Comparison of ENCODE assay signal across 8 cellular contexts in genomic region chr10:27223964-27224363, GRCh38. TPM values are rescaled to one million over a fixed set of nuclear protein-coding genes. Genes with fewer than 3 reads are reported as not detected.
DNase-seq lines count a peak whose midpoint lies in the region; ATAC-seq and TF ChIP-seq lines count a peak whose summit lies in the region.

No MANE protein-coding gene starts in this region.

- no peaks in the 10 kb centered on the region for H3K79me2 ChIP-seq in DOHH2 (ENCODE audit: control insufficient read depth, low read length)

- no peak overlapping the region for H3K27ac ChIP-seq in DOHH2 (ENCODE audit: low read depth, low read length)

- H3F3A ChIP-seq in DOHH2 (ENCODE audit: control insufficient read depth, insufficient read depth) = peaks cover 13% of the 10 kb centered on the region; the same call in 1 of the 2 replicates

- no peaks in the 10 kb centered on the region; the same call in 1 of the 2 replicates for H4K20me1 ChIP-seq in DOHH2 (ENCODE audit: control insufficient read depth, insufficient read depth, low read depth, low read length)

- H3K9me3 Mint-ChIP-seq in osteocyte (ENCODE audit: unreplicated experiment) = no peaks in the 10 kb centered on the region

- H3K4me3 ChIP-seq in DOHH2 (ENCODE audit: low read length) (no peak overlapping the region), epithelial cell of esophagus (ENCODE audit: low read length) (no peak overlapping the region)

- H3K9me3 ChIP-seq in DOHH2 (ENCODE audit: control insufficient read depth, insufficient read depth, low read length) = no peaks in the 10 kb centered on the region

- H3K27ac Mint-ChIP-seq in osteocyte (ENCODE audit: unreplicated experiment) = no peak overlapping the region

- no peak overlapping the region for H3K4me3 Mint-ChIP-seq in osteocyte (ENCODE audit: unreplicated experiment)

- no peaks in the 10 kb centered on the region for H3K27me3 Mint-ChIP-seq in osteocyte (ENCODE audit: unreplicated experiment)

- no peaks in the 10 kb centered on the region for H3K4me1 Mint-ChIP-seq in osteocyte (ENCODE audit: unreplicated experiment)

- ATAC-seq in HG03280 (IDR thresholded peaks at IDR 0.05; ENCODE audit: unreplicated experiment) = peak; percentile 48
- no peak for ATAC-seq in HG02571 (IDR thresholded peaks at IDR 0.05; ENCODE audit: unreplicated experiment)

- H3K36me3 ChIP-seq in DOHH2 (ENCODE audit: control insufficient read depth, low read length) = peaks cover 44% of the 10 kb centered on the region

- peak; percentile 58 for TF ChIP-seq CTCF in DOHH2 (IDR thresholded peaks at IDR 0.05; ENCODE audit: low read depth, low read length, poor library complexity, severe bottlenecking)
- peak; percentile 57 for TF ChIP-seq CTCF in epithelial cell of esophagus (IDR thresholded peaks at IDR 0.05; ENCODE audit: insufficient read depth, low read depth, low read length, missing control alignments)
- peak; percentile 69 for TF ChIP-seq CTCF in osteocyte (IDR thresholded peaks at IDR 0.05)

- H3K27me3 ChIP-seq in DOHH2 (ENCODE audit: control insufficient read depth, low read length) = no peaks in the 10 kb centered on the region

- peak; percentile 3 to 13 (median 9) for DNase-seq in activated CD4-positive, CD25-positive, alpha-beta regulatory T cell (lab: John Stamatoyannopoulos, UW)
- DNase-seq in epithelial cell of esophagus (ENCODE audit: low read depth) = peak; percentile 61
- no peak for DNase-seq in osteocyte (ENCODE audit: extremely low spot score, unreplicated experiment)
- DNase-seq in COLO829 (ENCODE audit: low spot score) = no peak
- no peak for DNase-seq in superior temporal gyrus (ENCODE audit: extremely low spot score)

- no peaks in the 10 kb centered on the region for H3K9me2 ChIP-seq in DOHH2 (replicated peaks; ENCODE audit: control insufficient read depth, low read length)

- H3K36me3 Mint-ChIP-seq in osteocyte (ENCODE audit: unreplicated experiment) = peaks cover 21% of the 10 kb centered on the region

- no peaks in the 10 kb centered on the region for H3K4me1 ChIP-seq in DOHH2 (ENCODE audit: control insufficient read depth, low read length)

- H3K4me2 ChIP-seq in DOHH2 (ENCODE audit: low read length) = no peak overlapping the region

RNA-seq across cellular contexts. Expression of gene ACBD5, which starts 16.6 kb away (rescaled TPM):
- total RNA-seq in osteocyte = 24.4 and 25.0 TPM in 2 replicates

Comparison
In these comparisons a context has a peak if more than half of its experiments do, and no peak if none do; other contexts are left out.
1. DNase-seq: peak in activated CD4-positive, CD25-positive, alpha-beta regulatory T cell (4 of 4) and epithelial cell of esophagus (single experiment); none in osteocyte (single experiment), COLO829 (single experiment) and superior temporal gyrus (single experiment).
2. Peak in every context shown above with its lines, with median percentiles within 50 percentile points of each other: CTCF ChIP-seq.